Comparison of ENCODE assay signal across 1 cellular context in genomic region chr10:11472158-11472753, GRCh38.
TF ChIP-seq lines count a peak whose summit lies in the region.

No MANE protein-coding gene starts in this region.

TF ChIP-seq in GM23338, 12 proteins besides CTCF, POLR2A, EP300 and RAD21 (continued from another document):
- TF ChIP-seq, protein P1, sequence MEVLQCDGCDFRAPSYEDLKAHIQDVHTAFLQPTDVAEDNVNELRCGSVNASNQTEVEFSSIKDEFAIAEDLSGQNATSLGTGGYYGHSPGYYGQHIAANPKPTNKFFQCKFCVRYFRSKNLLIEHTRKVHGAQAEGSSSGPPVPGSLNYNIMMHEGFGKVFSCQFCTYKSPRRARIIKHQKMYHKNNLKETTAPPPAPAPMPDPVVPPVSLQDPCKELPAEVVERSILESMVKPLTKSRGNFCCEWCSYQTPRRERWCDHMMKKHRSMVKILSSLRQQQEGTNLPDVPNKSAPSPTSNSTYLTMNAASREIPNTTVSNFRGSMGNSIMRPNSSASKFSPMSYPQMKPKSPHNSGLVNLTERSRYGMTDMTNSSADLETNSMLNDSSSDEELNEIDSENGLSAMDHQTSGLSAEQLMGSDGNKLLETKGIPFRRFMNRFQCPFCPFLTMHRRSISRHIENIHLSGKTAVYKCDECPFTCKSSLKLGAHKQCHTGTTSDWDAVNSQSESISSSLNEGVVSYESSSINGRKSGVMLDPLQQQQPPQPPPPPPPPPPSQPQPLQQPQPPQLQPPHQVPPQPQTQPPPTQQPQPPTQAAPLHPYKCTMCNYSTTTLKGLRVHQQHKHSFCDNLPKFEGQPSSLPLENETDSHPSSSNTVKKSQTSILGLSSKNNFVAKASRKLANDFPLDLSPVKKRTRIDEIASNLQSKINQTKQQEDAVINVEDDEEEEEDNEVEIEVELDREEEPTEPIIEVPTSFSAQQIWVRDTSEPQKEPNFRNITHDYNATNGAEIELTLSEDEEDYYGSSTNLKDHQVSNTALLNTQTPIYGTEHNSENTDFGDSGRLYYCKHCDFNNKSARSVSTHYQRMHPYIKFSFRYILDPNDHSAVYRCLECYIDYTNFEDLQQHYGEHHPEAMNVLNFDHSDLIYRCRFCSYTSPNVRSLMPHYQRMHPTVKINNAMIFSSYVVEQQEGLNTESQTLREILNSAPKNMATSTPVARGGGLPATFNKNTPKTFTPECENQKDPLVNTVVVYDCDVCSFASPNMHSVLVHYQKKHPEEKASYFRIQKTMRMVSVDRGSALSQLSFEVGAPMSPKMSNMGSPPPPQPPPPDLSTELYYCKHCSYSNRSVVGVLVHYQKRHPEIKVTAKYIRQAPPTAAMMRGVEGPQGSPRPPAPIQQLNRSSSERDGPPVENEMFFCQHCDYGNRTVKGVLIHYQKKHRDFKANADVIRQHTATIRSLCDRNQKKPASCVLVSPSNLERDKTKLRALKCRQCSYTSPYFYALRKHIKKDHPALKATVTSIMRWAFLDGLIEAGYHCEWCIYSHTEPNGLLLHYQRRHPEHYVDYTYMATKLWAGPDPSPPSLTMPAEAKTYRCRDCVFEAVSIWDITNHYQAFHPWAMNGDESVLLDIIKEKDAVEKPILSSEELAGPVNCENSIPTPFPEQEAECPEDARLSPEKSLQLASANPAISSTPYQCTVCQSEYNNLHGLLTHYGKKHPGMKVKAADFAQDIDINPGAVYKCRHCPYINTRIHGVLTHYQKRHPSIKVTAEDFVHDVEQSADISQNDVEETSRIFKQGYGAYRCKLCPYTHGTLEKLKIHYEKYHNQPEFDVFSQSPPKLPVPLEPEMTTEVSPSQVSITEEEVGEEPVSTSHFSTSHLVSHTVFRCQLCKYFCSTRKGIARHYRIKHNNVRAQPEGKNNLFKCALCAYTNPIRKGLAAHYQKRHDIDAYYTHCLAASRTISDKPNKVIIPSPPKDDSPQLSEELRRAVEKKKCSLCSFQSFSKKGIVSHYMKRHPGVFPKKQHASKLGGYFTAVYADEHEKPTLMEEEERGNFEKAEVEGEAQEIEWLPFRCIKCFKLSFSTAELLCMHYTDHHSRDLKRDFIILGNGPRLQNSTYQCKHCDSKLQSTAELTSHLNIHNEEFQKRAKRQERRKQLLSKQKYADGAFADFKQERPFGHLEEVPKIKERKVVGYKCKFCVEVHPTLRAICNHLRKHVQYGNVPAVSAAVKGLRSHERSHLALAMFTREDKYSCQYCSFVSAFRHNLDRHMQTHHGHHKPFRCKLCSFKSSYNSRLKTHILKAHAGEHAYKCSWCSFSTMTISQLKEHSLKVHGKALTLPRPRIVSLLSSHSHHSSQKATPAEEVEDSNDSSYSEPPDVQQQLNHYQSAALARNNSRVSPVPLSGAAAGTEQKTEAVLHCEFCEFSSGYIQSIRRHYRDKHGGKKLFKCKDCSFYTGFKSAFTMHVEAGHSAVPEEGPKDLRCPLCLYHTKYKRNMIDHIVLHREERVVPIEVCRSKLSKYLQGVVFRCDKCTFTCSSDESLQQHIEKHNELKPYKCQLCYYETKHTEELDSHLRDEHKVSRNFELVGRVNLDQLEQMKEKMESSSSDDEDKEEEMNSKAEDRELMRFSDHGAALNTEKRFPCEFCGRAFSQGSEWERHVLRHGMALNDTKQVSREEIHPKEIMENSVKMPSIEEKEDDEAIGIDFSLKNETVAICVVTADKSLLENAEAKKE (CRISPR knock-in tag; IDR thresholded peaks at IDR 0.05), result no peak
- no peak for TF ChIP-seq POLR2AphosphoS5 (IDR thresholded peaks at IDR 0.05; ENCODE audit: low read depth)
- no peak for TF ChIP-seq JUNB (IDR thresholded peaks at IDR 0.05; ENCODE audit: unreplicated experiment)
- no peak for TF ChIP-seq CREB1 (CRISPR knock-in tag; IDR thresholded peaks at IDR 0.05; ENCODE audit: low read depth)
- no peak for TF ChIP-seq STAT1 (IDR thresholded peaks at IDR 0.05; ENCODE audit: unreplicated experiment)
- no peak for TF ChIP-seq NANOG (IDR thresholded peaks at IDR 0.05; ENCODE audit: borderline replicate concordance)
- TF ChIP-seq, protein P2, sequence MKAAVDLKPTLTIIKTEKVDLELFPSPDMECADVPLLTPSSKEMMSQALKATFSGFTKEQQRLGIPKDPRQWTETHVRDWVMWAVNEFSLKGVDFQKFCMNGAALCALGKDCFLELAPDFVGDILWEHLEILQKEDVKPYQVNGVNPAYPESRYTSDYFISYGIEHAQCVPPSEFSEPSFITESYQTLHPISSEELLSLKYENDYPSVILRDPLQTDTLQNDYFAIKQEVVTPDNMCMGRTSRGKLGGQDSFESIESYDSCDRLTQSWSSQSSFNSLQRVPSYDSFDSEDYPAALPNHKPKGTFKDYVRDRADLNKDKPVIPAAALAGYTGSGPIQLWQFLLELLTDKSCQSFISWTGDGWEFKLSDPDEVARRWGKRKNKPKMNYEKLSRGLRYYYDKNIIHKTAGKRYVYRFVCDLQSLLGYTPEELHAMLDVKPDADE (IDR thresholded peaks at IDR 0.05), result no peak
- no peak for TF ChIP-seq EZH2phosphoT487 (IDR thresholded peaks at IDR 0.05; ENCODE audit: unreplicated experiment)
